ENCODE assay signal across 23 cellular contexts in genomic region chr14:72616811-72617210, GRCh38.
DNase-seq lines count a peak whose midpoint lies in the region; ATAC-seq and TF ChIP-seq lines count a peak whose summit lies in the region.
"Had no signal": no experiment of that assay in that cellular context is flagged by ENCODE, and none has a peak within 500 bp of the region (broad histone marks: within the 10 kb centered on the region; RNA-seq: fewer than 3 reads in every experiment).

No MANE protein-coding gene starts in this region.

- TF ChIP-seq CTCF in right atrium auricular region (IDR thresholded peaks at IDR 0.05) (no peak), ovary (IDR thresholded peaks at IDR 0.05) (no peak)

- ATAC-seq in Right ventricle myocardium superior (ENCODE audit: poor library complexity): no peak
- ATAC-seq in right cardiac atrium: no peak
- ATAC-seq in HG03439 (IDR thresholded peaks at IDR 0.05; ENCODE audit: unreplicated experiment): no peak
- ATAC-seq in GM21447 (IDR thresholded peaks at IDR 0.05; ENCODE audit: unreplicated experiment): no peak
- ATAC-seq: activated T-cell treated with anti-CD3 and anti-CD28 coated beads, Interleukin-2, amount 50 U/mL, for 72 hours; stimulated activated memory B cell treated with anti-CD40 and anti-IgM and Interleukin-4, amounts not matched to agents 10 μg/mL and 1 μg/mL and 100 μg/mL, for 72 hours had no signal

- H3K4me3 ChIP-seq in right atrium auricular region (no peak overlapping the region), right cardiac atrium (ENCODE audit: low read length) (no peak overlapping the region), ovary (no peak overlapping the region)
- H3K4me3 ChIP-seq: dorsolateral prefrontal cortex, suprapubic skin had no signal

- H3K27me3 ChIP-seq in right atrium auricular region: no peaks in the 10 kb centered on the region
- H3K27me3 ChIP-seq in right cardiac atrium (ENCODE audit: control insufficient read depth, insufficient read depth): no peaks in the 10 kb centered on the region
- no peaks in the 10 kb centered on the region for H3K27me3 ChIP-seq in ovary
- H3K27me3 ChIP-seq: dorsolateral prefrontal cortex, suprapubic skin had no signal

- WGBS in right cardiac atrium: 76% methylated on average over 7 of the region's 7 CpGs
- 84 to 89% (median 84%) methylated on average over 7 of the region's 7 CpGs for WGBS in ovary, 3 donors

- H3K27ac ChIP-seq in right atrium auricular region (peak overlapping the region; percentile 81 to 82), right cardiac atrium (ENCODE audit: low read length) (peak overlapping the region; percentile 68), ovary (peak overlapping the region; percentile 44 to 51)
- H3K27ac ChIP-seq: epithelial cell of prostate, suprapubic skin had no signal

- DNase-seq in right atrium auricular region (ENCODE audit: low spot score): no peak
- DNase-seq in Right ventricle myocardium superior: no peak
- DNase-seq in right cardiac atrium: no peak
- no peak for DNase-seq in ovary
- no peak for DNase-seq in amygdala (lab: John Stamatoyannopoulos, UW)
- no peak for DNase-seq in NCI-H524 (lab: John Stamatoyannopoulos, UW)
- DNase-seq: ACHN; activated CD4-positive, alpha-beta T cell treated with anti-CD3 and anti-CD28 coated beads for 4 hours; activated naive CD4-positive, alpha-beta T cell treated with anti-CD3 and anti-CD28 coated beads, Interleukin-2, amount 10 ng/mL, durations not matched to agents 7 days and 5 days; activated T-cell treated with anti-CD3 and anti-CD28 coated beads, Interleukin-2, amount 50 U/mL, for 72 hours; central memory CD4-positive, alpha-beta T cell; DND-41; H7; Kasumi-1; NCI-H1930; small intestine; stimulated activated CD4-positive, alpha-beta T cell treated with anti-CD3 and anti-CD28 coated beads, Interleukin-2, amount 100 ng/mL, for 48 hours had no signal

- intact Hi-C loops in Right ventricle myocardium superior (cut with DNase I) (no loop called here), right cardiac atrium (cut with DNase I) (loop anchor here in 1 of 4 donors (10.0 kb wide), 1 partner anchor 278 kb away; the partner anchor contains the start of gene DPF3), ovary (cut with DNase I) (no loop called here)

- no peak for TF ChIP-seq EP300 in ovary (IDR thresholded peaks at IDR 0.05)

- no peak for TF ChIP-seq POLR2A in ovary (IDR thresholded peaks at IDR 0.05)

- H3K4me1 ChIP-seq in right atrium auricular region (peaks cover 0 to 59% of the 10 kb centered on the region in 2 donors), right cardiac atrium (ENCODE audit: control insufficient read depth, insufficient read depth, low read length) (peaks cover 33% of the 10 kb centered on the region), ovary (ENCODE audit: insufficient read depth) (peaks cover 21% of the 10 kb centered on the region)

- H3K36me3 ChIP-seq in right atrium auricular region (no peaks in the 10 kb centered on the region), ovary (no peaks in the 10 kb centered on the region)
- H3K36me3 ChIP-seq: suprapubic skin had no signal

- H3K9me3 ChIP-seq in right atrium auricular region: no peaks in the 10 kb centered on the region
- H3K9me3 ChIP-seq in right cardiac atrium (ENCODE audit: control insufficient read depth, low read length): no peaks in the 10 kb centered on the region
- H3K9me3 ChIP-seq in ovary: no peaks in the 10 kb centered on the region
- H3K9me3 ChIP-seq: suprapubic skin had no signal
